8 cellular contexts compared by ENCODE assay signal in genomic region chr17:46044286-46044928, GRCh38. TPM values are rescaled to one million over a fixed set of nuclear protein-coding genes. Genes with fewer than 3 reads are reported as not detected.
DNase-seq lines count a peak whose midpoint lies in the region; ATAC-seq, FAIRE-seq and TF ChIP-seq lines count a peak whose summit lies in the region.

No MANE protein-coding gene starts in this region.

- no peaks in the 10 kb centered on the region for H3K4me1 ChIP-seq in IMR-90 (ENCODE audit: control insufficient read depth, insufficient read depth, low read length)
- H3K4me1 ChIP-seq in OCI-LY7 (ENCODE audit: insufficient read depth, low read length, poor library complexity, severe bottlenecking): peaks cover 7% of the 10 kb centered on the region

- H3K27me3 Mint-ChIP-seq in Calu3 (ENCODE audit: unreplicated experiment): no peaks in the 10 kb centered on the region
- no peaks in the 10 kb centered on the region for H3K27me3 Mint-ChIP-seq in activated naive CD4-positive, alpha-beta T cell treated with anti-CD3 and anti-CD28 coated beads, Interleukin-2, amount 10 ng/mL, durations not matched to agents 7 days and 5 days

- POLR2A ChIA-PET in IMR-90 (lab: Charles Lee; ENCODE audit: unreplicated experiment): interaction anchor here (0.5 to 1.1 kb wide), 2 partner anchors 72 to 169 kb away, joined by 3 read pairs; no protein-coding TSS in a partner anchor
- POLR2A ChIA-PET in OCI-LY7 (lab: Charles Lee): interaction anchor here (0.5 to 0.6 kb wide), 2 partner anchors 15 to 147 kb away, joined by 3 read pairs; no protein-coding TSS in a partner anchor

- peak; percentile 75 for TF ChIP-seq RAD21 in IMR-90 (IDR thresholded peaks at IDR 0.05; ENCODE audit: low read length)

- peak; percentile 93 for TF ChIP-seq CTCF in Calu3 (IDR thresholded peaks at IDR 0.05; ENCODE audit: unreplicated experiment)
- peak; percentile 90 for TF ChIP-seq CTCF in IMR-90 (conservative IDR thresholded peaks at IDR 0.05; ENCODE audit: low read depth, low read length)
- peak; percentile 97 for TF ChIP-seq CTCF in OCI-LY7 (conservative IDR thresholded peaks at IDR 0.05; ENCODE audit: low read length)
- TF ChIP-seq CTCF in omental fat pad (IDR thresholded peaks at IDR 0.05): peak in 2 of 3 donors; percentile 57 to 77

- no peaks in the 10 kb centered on the region for H3K9me2 ChIP-seq in OCI-LY7 (ENCODE audit: insufficient read depth, low read length)

- FAIRE-seq in urothelium cell line (lab: Jason Lieb, UNC): no peak

- H2BK20ac ChIP-seq in IMR-90 (ENCODE audit: low read depth, low read length): no peak overlapping the region

- DNase-seq in Calu3 (peak; percentile 83), IMR-90 (peak; percentile 87), OCI-LY7 (ENCODE audit: low spot score) (peak; percentile 78), germinal center (ENCODE audit: low spot score) (peak; percentile 45), omental fat pad (ENCODE audit: low spot score) (peak; percentile 45), urothelium cell line (ENCODE audit: low spot score) (peak; percentile 61)
- peak; percentile 71 for DNase-seq in activated naive CD4-positive, alpha-beta T cell treated with anti-CD3 and anti-CD28 coated beads, Interleukin-2, amount 10 ng/mL, durations not matched to agents 7 days and 5 days

- H3K18ac ChIP-seq in IMR-90 (ENCODE audit: low read depth, low read length): no peak overlapping the region

- peak; percentile 81 for ATAC-seq in IMR-90 (ENCODE audit: low read depth)
- peak; percentile 80 for ATAC-seq in omental fat pad (ENCODE audit: low FRiP score)
- ATAC-seq in GM18505 (IDR thresholded peaks at IDR 0.05; ENCODE audit: unreplicated experiment): no peak

- H3K4me3 Mint-ChIP-seq in Calu3 (ENCODE audit: low read depth, unreplicated experiment): no peak overlapping the region
- H3K4me3 Mint-ChIP-seq in activated naive CD4-positive, alpha-beta T cell treated with anti-CD3 and anti-CD28 coated beads, Interleukin-2, amount 10 ng/mL, durations not matched to agents 7 days and 5 days: no peak overlapping the region

- no peaks in the 10 kb centered on the region for H3K9me1 ChIP-seq in IMR-90 (ENCODE audit: insufficient read depth, low read length)

- no peak for TF ChIP-seq POLR2A in IMR-90 (IDR thresholded peaks at IDR 0.05; ENCODE audit: low read depth, low read length)
- TF ChIP-seq POLR2A in GM18505 (IDR thresholded peaks at IDR 0.05; ENCODE audit: borderline replicate concordance, extremely low read depth, insufficient read depth, insufficient read length): no peak

- intact Hi-C loops in Calu3 (cut with micrococcal nuclease; ENCODE audit: unreplicated experiment): loop anchor here (1.0 to 5.0 kb wide), 3 partner anchors 42 to 168 kb away; no protein-coding TSS in a partner anchor
- intact Hi-C loops in IMR-90 (cut with micrococcal nuclease): loop anchor here (1.0 to 10.0 kb wide), 3 partner anchors 50 to 168 kb away; no protein-coding TSS in a partner anchor
- intact Hi-C loops in OCI-LY7 (cut with micrococcal nuclease; ENCODE audit: unreplicated experiment): no loop called here

- 43% methylated on average over 3 of the region's 5 CpGs; no CpG with 5 or more reads in 1 of the 2 experiments for WGBS in IMR-90 (ENCODE audit: extremely low coverage in 2 of 2, insufficient read length in 1 of 2), 2 experiments

- H3K27ac Mint-ChIP-seq in Calu3 (ENCODE audit: unreplicated experiment): peak overlapping the region; percentile 11
- H3K27ac Mint-ChIP-seq in activated naive CD4-positive, alpha-beta T cell treated with anti-CD3 and anti-CD28 coated beads, Interleukin-2, amount 10 ng/mL, durations not matched to agents 7 days and 5 days: no peak overlapping the region

- no peak overlapping the region for H3K56ac ChIP-seq in IMR-90 (ENCODE audit: extremely low read depth, insufficient read depth, low read length)

- no peaks in the 10 kb centered on the region for H3K9me3 Mint-ChIP-seq in Calu3 (ENCODE audit: low read depth, unreplicated experiment)
- no peaks in the 10 kb centered on the region for H3K9me3 Mint-ChIP-seq in activated naive CD4-positive, alpha-beta T cell treated with anti-CD3 and anti-CD28 coated beads, Interleukin-2, amount 10 ng/mL, durations not matched to agents 7 days and 5 days

- no peak overlapping the region for H4K5ac ChIP-seq in IMR-90 (ENCODE audit: low read depth, low read length)

- dilution Hi-C loops in IMR-90 (cut with HindIII; ENCODE audit: low sequenced_read_pairs, unreplicated experiment): no loop called here

- H3K9me3 ChIP-seq in IMR-90 (ENCODE audit: control insufficient read depth, insufficient read depth, low read length) (no peaks in the 10 kb centered on the region), OCI-LY7 (ENCODE audit: low read length) (no peaks in the 10 kb centered on the region)

- H3K9ac ChIP-seq in IMR-90 (ENCODE audit: low read depth, low read length): no peak overlapping the region

- H4K91ac ChIP-seq in IMR-90 (ENCODE audit: insufficient read depth, low read depth, low read length): no peak overlapping the region

- no peaks in the 10 kb centered on the region for H3K27me3 ChIP-seq in IMR-90 (ENCODE audit: control insufficient read depth, insufficient read depth, low read length)

- H3K4me3 ChIP-seq in IMR-90 (ENCODE audit: insufficient read depth, low read depth, low read length) (no peak overlapping the region), OCI-LY7 (ENCODE audit: low read depth, low read length, poor library complexity, severe bottlenecking) (no peak overlapping the region)

- no peak overlapping the region for H3K23ac ChIP-seq in IMR-90 (ENCODE audit: low read depth, low read length)

- H2AFZ ChIP-seq in IMR-90 (replicated peaks; ENCODE audit: low read length, poor library complexity) (no peak overlapping the region), OCI-LY7 (ENCODE audit: low read length) (no peak overlapping the region)

- H2BK5ac ChIP-seq in IMR-90 (ENCODE audit: low read depth, low read length, poor library complexity, severe bottlenecking): no peak overlapping the region

- H3K4me2 ChIP-seq in IMR-90 (ENCODE audit: low read depth, low read length) (no peak overlapping the region), OCI-LY7 (ENCODE audit: low read length) (no peak overlapping the region)

- H3K79me2 ChIP-seq in OCI-LY7 (ENCODE audit: insufficient read depth, low read depth, low read length): peaks cover 4% of the 10 kb centered on the region; the same call in 1 of the 2 replicates

- peaks cover 17% of the 10 kb centered on the region for H3K4me1 Mint-ChIP-seq in Calu3 (ENCODE audit: low read depth, unreplicated experiment)
- peaks cover 3% of the 10 kb centered on the region for H3K4me1 Mint-ChIP-seq in activated naive CD4-positive, alpha-beta T cell treated with anti-CD3 and anti-CD28 coated beads, Interleukin-2, amount 10 ng/mL, durations not matched to agents 7 days and 5 days

- no peak overlapping the region for H4K8ac ChIP-seq in IMR-90 (ENCODE audit: low read depth in 2 of 2, low read length in 2 of 2)

- BruUV-seq in Calu3 (replicated peaks; lab: Mats Ljungman, UMichigan) (no TSS peak), IMR-90 (replicated peaks; lab: Mats Ljungman, UMichigan) (no TSS peak), OCI-LY7 (replicated peaks; lab: Mats Ljungman, UMichigan) (no TSS peak)

- H2AK5ac ChIP-seq in IMR-90 (ENCODE audit: low read depth, low read length): no peak overlapping the region

- H3K36me3 ChIP-seq in IMR-90 (ENCODE audit: control insufficient read depth, insufficient read depth, low read length) (peaks cover 38% of the 10 kb centered on the region), OCI-LY7 (ENCODE audit: insufficient read depth, low read length) (peaks cover 95% of the 10 kb centered on the region)

- H2AK9ac ChIP-seq in IMR-90 (replicated peaks; ENCODE audit: low read depth, low read length, poor library complexity): peak overlapping the region; percentile 2

- H3K4ac ChIP-seq in IMR-90 (ENCODE audit: low read depth, low read length): peak overlapping the region; percentile 43; the same call in 1 of the 2 replicates

- no peak overlapping the region for H2BK15ac ChIP-seq in IMR-90 (ENCODE audit: low read depth, low read length)

- H4K20me1 ChIP-seq in IMR-90 (ENCODE audit: insufficient read depth, low read length): peaks cover 27% of the 10 kb centered on the region
- no peaks in the 10 kb centered on the region for H4K20me1 ChIP-seq in OCI-LY7 (ENCODE audit: insufficient read depth, low read length)

- H3K27ac ChIP-seq in IMR-90 (ENCODE audit: insufficient read depth, low read length): no peak overlapping the region
- H3K27ac ChIP-seq in OCI-LY7 (ENCODE audit: low read depth, low read length, poor library complexity, severe bottlenecking): no peak overlapping the region

- H2BK120ac ChIP-seq in IMR-90 (ENCODE audit: low read depth, low read length): no peak overlapping the region

- CTCF ChIA-PET in Calu3 (lab: Charles Lee): interaction anchor here (0.6 to 1.8 kb wide), 18 partner anchors 8 to 404 kb away, joined by 3 to 41 read pairs (median 4); partner anchors contain the start of gene KANSL1
- CTCF ChIA-PET in IMR-90 (lab: Yijun Ruan, JAX): interaction anchor here (1.0 to 2.0 kb wide), 8 partner anchors 9 to 168 kb away, joined by 3 to 8 read pairs (median 4); partner anchors contain the start of gene KANSL1
- CTCF ChIA-PET in OCI-LY7 (lab: Charles Lee; ENCODE audit: unreplicated experiment): no interaction called here
- CTCF ChIA-PET in activated naive CD4-positive, alpha-beta T cell treated with anti-CD3 and anti-CD28 coated beads, Interleukin-2, amount 10 ng/mL, durations not matched to agents 7 days and 5 days (lab: Charles Lee): interaction anchor here (0.7 to 4.1 kb wide), 19 partner anchors 8 to 170 kb away, joined by 3 to 50 read pairs (median 6); partner anchors contain the start of gene STH

- no peak overlapping the region for H3K14ac ChIP-seq in IMR-90 (replicated peaks; ENCODE audit: low read depth, low read length)

- peaks cover 82% of the 10 kb centered on the region for H3K36me3 Mint-ChIP-seq in Calu3 (ENCODE audit: insufficient read depth, unreplicated experiment)
- H3K36me3 Mint-ChIP-seq in activated naive CD4-positive, alpha-beta T cell treated with anti-CD3 and anti-CD28 coated beads, Interleukin-2, amount 10 ng/mL, durations not matched to agents 7 days and 5 days: peaks cover 61% of the 10 kb centered on the region

- in situ Hi-C loops in IMR-90 (cut with MboI; ENCODE audit: low sequenced_read_pairs): no loop called here

- H3K79me1 ChIP-seq in IMR-90 (ENCODE audit: low read depth in 1 of 2, low read length in 2 of 2): peaks cover 27 to 43% of the 10 kb centered on the region in 2 experiments; a peak in 3 of 4 replicates

RNA-seq across cellular contexts. Expression of gene STH, which starts 45.4 kb away (rescaled TPM):
- not detected in 2 replicates for total RNA-seq in Calu3 (2022)
- total RNA-seq in IMR-90 (2012; rRNA removed): not detected in 2 replicates
- not detected in 2 replicates for polyA plus RNA-seq in IMR-90 (2012; rRNA removed)
- polyA plus RNA-seq in IMR-90 (2012; cell fraction: cytosol; rRNA removed): not detected in 2 replicates
- not detected in 2 replicates for polyA plus RNA-seq in IMR-90 (2012; cell fraction: nucleus; rRNA removed; ENCODE audit: low replicate concordance)
- not detected in 2 replicates for total RNA-seq in OCI-LY7 (2014; rRNA removed; shearing (Covaris generic))
- not detected in 2 replicates for total RNA-seq in OCI-LY7 (2022)
- total RNA-seq in omental fat pad: not detected
